Comparison of ENCODE assay signal across 12 cellular contexts in the genomic region with DNA sequence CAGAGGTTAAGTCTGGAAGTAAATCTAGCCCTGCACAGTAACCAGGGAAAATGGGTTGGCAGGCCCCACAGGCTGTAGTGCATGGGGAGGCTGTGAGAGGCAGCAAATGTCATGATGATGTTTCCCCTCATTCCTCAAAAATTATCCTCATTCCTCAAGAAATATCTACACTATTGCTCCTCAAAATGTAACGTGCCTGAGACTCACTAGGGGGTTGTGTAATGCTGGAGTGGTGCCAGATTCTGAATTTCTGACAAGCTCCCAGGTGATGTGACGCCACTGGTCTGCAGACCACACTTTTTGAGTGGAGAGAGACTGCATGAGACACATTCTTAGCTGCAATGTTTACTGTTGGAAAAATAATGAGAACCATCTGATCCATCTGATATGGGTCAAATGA. TPM values are rescaled to one million over a fixed set of nuclear protein-coding genes. Genes with fewer than 3 reads are reported as not detected.
A peak's percentile ranks its signal among the peaks of the same experiment; 100 is the strongest.
DNase-seq lines count a peak whose midpoint lies in the region; ATAC-seq, FAIRE-seq and TF ChIP-seq lines count a peak whose summit lies in the region.
"Had no signal": no experiment of that assay in that cellular context is flagged by ENCODE, and none has a peak within 500 bp of the region (broad histone marks: within the 10 kb centered on the region; RNA-seq: fewer than 3 reads in every experiment).

No MANE protein-coding gene starts in this region.

- no peaks in the 10 kb centered on the region for H3K9me1 ChIP-seq in K562 (ENCODE audit: control insufficient read depth, insufficient read depth, low read length)

- no peaks in the 10 kb centered on the region for H4K20me1 ChIP-seq in K562 (replicated peaks; ENCODE audit: control insufficient read depth, insufficient read depth, low read length)

- peaks cover 5 to 22% of the 10 kb centered on the region in 2 experiments for H3K4me1 ChIP-seq in K562 (replicated peaks in 1 of 2; ENCODE audit: control insufficient read depth in 2 of 2, insufficient read depth in 2 of 2, low read length in 2 of 2)

- no peak for TF ChIP-seq EP300 in K562 (IDR thresholded peaks at IDR 0.05; ENCODE audit: low read length)

- H3K27me3 Mint-ChIP-seq in naive thymus-derived CD8-positive, alpha-beta T cell: peaks cover 11 to 43% (median 41%) of the 10 kb centered on the region in 5 donors
- H3K27me3 Mint-ChIP-seq in activated CD8-positive, alpha-beta memory T cell treated with anti-CD3 and anti-CD28 coated beads, Interleukin-2, amount 10 ng/mL, durations not matched to agents 7 days and 5 days: peaks cover 63% of the 10 kb centered on the region

- H3K4me3 ChIP-seq in K562: no peak overlapping the region

- no TSS peak for BruUV-seq in K562 (replicated peaks; lab: Mats Ljungman, UMichigan)

- TF ChIP-seq POLR2A in K562 (conservative IDR thresholded peaks at IDR 0.05): no peak

- no peaks in the 10 kb centered on the region for H3K79me2 ChIP-seq in K562 (ENCODE audit: control insufficient read depth, insufficient read depth, low read length)

- H3K27ac Mint-ChIP-seq in naive thymus-derived CD8-positive, alpha-beta T cell: peak overlapping the region in 1 of 10 donors; percentile 10
- no peak overlapping the region for H3K27ac Mint-ChIP-seq in activated CD8-positive, alpha-beta memory T cell treated with anti-CD3 and anti-CD28 coated beads, Interleukin-2, amount 10 ng/mL, durations not matched to agents 7 days and 5 days

- H3K36me3 ChIP-seq in K562 (ENCODE audit: control insufficient read depth, insufficient read depth, low read length): no peaks in the 10 kb centered on the region

- peak overlapping the region; percentile 75; the same call in 1 of the 2 replicates for H3K27ac ChIP-seq in C4-2B
- H3K27ac ChIP-seq in K562 (ENCODE audit: extremely low read depth, low read depth, low read length): no peak overlapping the region

- no peak for TF ChIP-seq RAD21 in K562 (CRISPR knock-in tag; conservative IDR thresholded peaks at IDR 0.05 in 1 of 2, IDR thresholded peaks at IDR 0.05 in 1 of 2)

- H3K4me1 Mint-ChIP-seq in naive thymus-derived CD8-positive, alpha-beta T cell: peaks cover 6 to 17% (median 12%) of the 10 kb centered on the region in 4 donors
- peaks cover 13% of the 10 kb centered on the region for H3K4me1 Mint-ChIP-seq in activated CD8-positive, alpha-beta memory T cell treated with anti-CD3 and anti-CD28 coated beads, Interleukin-2, amount 10 ng/mL, durations not matched to agents 7 days and 5 days

- peaks cover 5% of the 10 kb centered on the region for H3K9me3 ChIP-seq in K562 (replicated peaks; ENCODE audit: control insufficient read depth, insufficient read depth, low read depth, low read length)

- H3K9me3 Mint-ChIP-seq in naive thymus-derived CD8-positive, alpha-beta T cell: no peaks in the 10 kb centered on the region
- no peaks in the 10 kb centered on the region for H3K9me3 Mint-ChIP-seq in activated CD8-positive, alpha-beta memory T cell treated with anti-CD3 and anti-CD28 coated beads, Interleukin-2, amount 10 ng/mL, durations not matched to agents 7 days and 5 days (ENCODE audit: low read depth)

- peak; percentile 67 for DNase-seq in GM04504 (ENCODE audit: low read depth)
- peak in 1 of 4 experiments; percentile 13 for DNase-seq in K562 (ENCODE audit: extremely low read depth in 1 of 4, low spot score in 3 of 4)
- no peak for DNase-seq in naive thymus-derived CD8-positive, alpha-beta T cell
- no peak for DNase-seq in activated CD8-positive, alpha-beta memory T cell treated with anti-CD3 and anti-CD28 coated beads, Interleukin-2, amount 10 ng/mL, durations not matched to agents 7 days and 5 days
- no peak for DNase-seq in activated effector memory CD4-positive, alpha-beta T cell treated with Interleukin-2 at 50 U/mL for 16 hours
- no peak for DNase-seq in inferior parietal cortex (ENCODE audit: extremely low spot score)
- no peak for DNase-seq in COLO829 (ENCODE audit: low spot score)
- DNase-seq: effector CD8-positive, alpha-beta T cell; KG1 had no signal

- H3K4me3 Mint-ChIP-seq in naive thymus-derived CD8-positive, alpha-beta T cell: peak overlapping the region in 9 of 10 donors; percentile 43 to 88 (median 83)
- H3K4me3 Mint-ChIP-seq in activated CD8-positive, alpha-beta memory T cell treated with anti-CD3 and anti-CD28 coated beads, Interleukin-2, amount 10 ng/mL, durations not matched to agents 7 days and 5 days: no peak overlapping the region

- H3K4me2 ChIP-seq in K562 (ENCODE audit: insufficient read depth, low read length): no peak overlapping the region

- TF ChIP-seq CTCF in C4-2B (conservative IDR thresholded peaks at IDR 0.05) (no peak), K562 (IDR thresholded peaks at IDR 0.05 in 2 of 3, conservative IDR thresholded peaks at IDR 0.05 in 1 of 3; ENCODE audit: insufficient read depth in 2 of 3, low read depth in 1 of 3, low read length in 3 of 3) (no peak)

- H3K9ac ChIP-seq in K562 (ENCODE audit: insufficient read depth in 1 of 2, low read depth in 2 of 2, low read length in 2 of 2): no peak overlapping the region

- WGBS in K562 (ENCODE audit: insufficient coverage, low coverage, missing lambda C conversion rate): 13% methylated on average over 2 of the region's 2 CpGs

- H2AFZ ChIP-seq in K562 (ENCODE audit: low read depth, low read length): no peak overlapping the region

- POLR2A ChIA-PET in K562 (lab: Yijun Ruan, JAX): interaction anchor here (0.7 to 1.0 kb wide), 3 partner anchors 17 to 141 kb away, joined by 3 to 4 read pairs (median 3); no protein-coding TSS in a partner anchor
- POLR2A ChIA-PET in naive thymus-derived CD8-positive, alpha-beta T cell (lab: Charles Lee): interaction anchor here (0.6 kb wide), 1 partner anchor 423 kb away, joined by 6 read pairs; no protein-coding TSS in a partner anchor

- CTCF ChIA-PET in K562 (lab: Yijun Ruan, JAX; ENCODE audit: low intra/inter-chr PET ratio): no interaction called here
- CTCF ChIA-PET in activated CD8-positive, alpha-beta memory T cell treated with anti-CD3 and anti-CD28 coated beads, Interleukin-2, amount 10 ng/mL, durations not matched to agents 7 days and 5 days (lab: Charles Lee): interaction anchor here (1.6 kb wide), 1 partner anchor 12 kb away, joined by 7 read pairs; no protein-coding TSS in a partner anchor

- H3K27me3 ChIP-seq in K562 (ENCODE audit: control insufficient read depth in 2 of 2, insufficient read depth in 2 of 2, low read length in 2 of 2): peaks cover 0 to 10% of the 10 kb centered on the region in 2 experiments; a peak in 1 of 5 replicates

- ATAC-seq in K562: no peak
- ATAC-seq in naive thymus-derived CD8-positive, alpha-beta T cell: no peak
- ATAC-seq in activated CD8-positive, alpha-beta memory T cell treated with anti-CD3 and anti-CD28 coated beads, Interleukin-2, amount 10 ng/mL, durations not matched to agents 7 days and 5 days: no peak

- in situ Hi-C loops in K562 (cut with MboI): no loop called here

- peaks cover 0 to 4% (median 0%) of the 10 kb centered on the region in 3 donors for H3K36me3 Mint-ChIP-seq in naive thymus-derived CD8-positive, alpha-beta T cell
- H3K36me3 Mint-ChIP-seq in activated CD8-positive, alpha-beta memory T cell treated with anti-CD3 and anti-CD28 coated beads, Interleukin-2, amount 10 ng/mL, durations not matched to agents 7 days and 5 days: no peaks in the 10 kb centered on the region

- no peak for FAIRE-seq in K562 (lab: Jason Lieb, UNC)

- intact Hi-C loops in K562 (cut with micrococcal nuclease): no loop called here

RNA-seq across cellular contexts. Expression of a gene that starts 1.2 kb away (rescaled TPM):
- total RNA-seq in K562 (2011; cell fraction: chromatin; rRNA removed; ENCODE audit: low replicate concordance): 39.6 and 62.5 TPM in 2 replicates
- total RNA-seq in K562 (2011; cell fraction: nucleolus; rRNA removed): 26.3 and 31.2 TPM in 2 replicates
- total RNA-seq in K562 (2011; cell fraction: nucleoplasm; rRNA removed): 35.3 and 39.0 TPM in 2 replicates
- 6.0 and 10.4 TPM in 2 replicates for total RNA-seq in K562 (2014; rRNA removed)
- 3.1 TPM in 2 replicates for total RNA-seq in K562 (2014; rRNA removed; fragmentation: Illumina TruSeq; extraction: Trizol)
- 2.2 and 2.9 TPM in 2 replicates for total RNA-seq in K562 (2015; rRNA removed; fragmentation: Illumina TruSeq; extraction: Trizol)
- 5.1 and 5.9 TPM in 2 replicates for total RNA-seq in K562 (2021)
- polyA plus RNA-seq in K562 (2011; rRNA removed): 5.3 and 6.2 TPM in 2 replicates
- polyA plus RNA-seq in K562 (2011; cell fraction: cytosol; rRNA removed): 4.4 and 7.6 TPM in 2 replicates
- polyA plus RNA-seq in K562 (2011; cell fraction: nucleus; rRNA removed): 21.3 and 32.5 TPM in 2 replicates
- 2.0 and 2.7 TPM in 2 replicates for polyA plus RNA-seq in K562 (2012)
- 4.1 and 4.5 TPM in 2 replicates for polyA plus RNA-seq in K562 (2014; fragmentation: Illumina TruSeq; extraction: Trizol)
- polyA plus RNA-seq in K562 (2014; fragmentation: Nextera tagmentation; extraction: Ambion mirVana): 1 to 10 TPM in 1 of 2 experiments, under 1 TPM in 1; 0.41 to 1.1 TPM
- polyA plus RNA-seq in K562 (2014; rRNA removed): 5.3 and 5.4 TPM in 2 replicates
- polyA minus RNA-seq in K562 (2011; rRNA and poly(A)+ RNA removed): 3.9 and 7.3 TPM in 2 replicates
- polyA minus RNA-seq in K562 (2011; cell fraction: cytosol; rRNA and poly(A)+ RNA removed): 3.1 and 5.0 TPM in 2 replicates
- 8.9 and 9.3 TPM in 2 replicates for polyA minus RNA-seq in K562 (2011; cell fraction: nucleus; rRNA and poly(A)+ RNA removed)
- total RNA-seq in naive thymus-derived CD8-positive, alpha-beta T cell: under 1 TPM in 1 of 2 experiments, not detected in 1; 0.16 TPM
- not detected for polyA plus RNA-seq in naive thymus-derived CD8-positive, alpha-beta T cell
- not detected for total RNA-seq in activated CD8-positive, alpha-beta memory T cell treated with anti-CD3 and anti-CD28 coated beads, Interleukin-2, amount 10 ng/mL, durations not matched to agents 7 days and 5 days

RNA-seq across cellular contexts. Expression of a gene that starts 12.9 kb away (rescaled TPM):
- total RNA-seq in K562 (2011; cell fraction: chromatin; rRNA removed; ENCODE audit: low replicate concordance): not detected in 2 replicates
- total RNA-seq in K562 (2011; cell fraction: nucleolus; rRNA removed): not detected in 2 replicates
- total RNA-seq in K562 (2011; cell fraction: nucleoplasm; rRNA removed): not detected in 2 replicates
- total RNA-seq in K562 (2014; rRNA removed) (not detected in 2 replicates), K562 (2014; rRNA removed; fragmentation: Illumina TruSeq; extraction: Trizol) (not detected in 2 replicates), K562 (2015; rRNA removed; fragmentation: Illumina TruSeq; extraction: Trizol) (not detected in 2 replicates), K562 (2021) (not detected in 2 replicates)
- polyA plus RNA-seq in K562 (2011; rRNA removed) (not detected in 2 replicates), K562 (2014; fragmentation: Illumina TruSeq; extraction: Trizol) (not detected in 2 replicates), K562 (2014; fragmentation: Nextera tagmentation; extraction: Ambion mirVana) (not detected), K562 (2014; rRNA removed) (not detected in 2 replicates)
- polyA plus RNA-seq in K562 (2011; cell fraction: cytosol; rRNA removed): not detected in 2 replicates
- not detected in 2 replicates for polyA plus RNA-seq in K562 (2011; cell fraction: nucleus; rRNA removed)
- not detected in 2 replicates for polyA plus RNA-seq in K562 (2012)
- polyA minus RNA-seq in K562 (2011; rRNA and poly(A)+ RNA removed): not detected in 2 replicates
- not detected in 2 replicates for polyA minus RNA-seq in K562 (2011; cell fraction: cytosol; rRNA and poly(A)+ RNA removed)
- not detected in 2 replicates for polyA minus RNA-seq in K562 (2011; cell fraction: nucleus; rRNA and poly(A)+ RNA removed)
- not detected for total RNA-seq in naive thymus-derived CD8-positive, alpha-beta T cell
- not detected for polyA plus RNA-seq in naive thymus-derived CD8-positive, alpha-beta T cell
- not detected for total RNA-seq in activated CD8-positive, alpha-beta memory T cell treated with anti-CD3 and anti-CD28 coated beads, Interleukin-2, amount 10 ng/mL, durations not matched to agents 7 days and 5 days
- total RNA-seq: kidney epithelial cell, pulmonary artery endothelial cell had no signal

RNA-seq across cellular contexts. Expression of a gene that starts 53.9 kb away (rescaled TPM):
- 0.07 TPM in 1 of 2 replicates, not detected in the other for total RNA-seq in K562 (2011; cell fraction: chromatin; rRNA removed; ENCODE audit: low replicate concordance)
- not detected in 2 replicates for total RNA-seq in K562 (2011; cell fraction: nucleolus; rRNA removed)
- total RNA-seq in K562 (2011; cell fraction: nucleoplasm; rRNA removed): not detected in 2 replicates
- total RNA-seq in K562 (2014; rRNA removed) (not detected in 2 replicates), K562 (2014; rRNA removed; fragmentation: Illumina TruSeq; extraction: Trizol) (not detected in 2 replicates), K562 (2015; rRNA removed; fragmentation: Illumina TruSeq; extraction: Trizol) (not detected in 2 replicates), K562 (2021) (not detected in 2 replicates)
- polyA plus RNA-seq in K562 (2011; rRNA removed) (not detected in 2 replicates), K562 (2014; fragmentation: Illumina TruSeq; extraction: Trizol) (not detected in 2 replicates), K562 (2014; fragmentation: Nextera tagmentation; extraction: Ambion mirVana) (not detected), K562 (2014; rRNA removed) (not detected in 2 replicates)
- polyA plus RNA-seq in K562 (2011; cell fraction: cytosol; rRNA removed): not detected in 2 replicates
- not detected in 2 replicates for polyA plus RNA-seq in K562 (2011; cell fraction: nucleus; rRNA removed)
- polyA plus RNA-seq in K562 (2012): 0.01 TPM in 1 of 2 replicates, not detected in the other
- polyA minus RNA-seq in K562 (2011; rRNA and poly(A)+ RNA removed): 0.04 TPM in 1 of 2 replicates, not detected in the other
- polyA minus RNA-seq in K562 (2011; cell fraction: cytosol; rRNA and poly(A)+ RNA removed): not detected in 2 replicates
- polyA minus RNA-seq in K562 (2011; cell fraction: nucleus; rRNA and poly(A)+ RNA removed): not detected in 2 replicates
- not detected for total RNA-seq in naive thymus-derived CD8-positive, alpha-beta T cell
- not detected for polyA plus RNA-seq in naive thymus-derived CD8-positive, alpha-beta T cell
- total RNA-seq in activated CD8-positive, alpha-beta memory T cell treated with anti-CD3 and anti-CD28 coated beads, Interleukin-2, amount 10 ng/mL, durations not matched to agents 7 days and 5 days: not detected
- total RNA-seq: kidney epithelial cell had no signal

RNA-seq across cellular contexts. Expression of a gene that starts 55.3 kb away (rescaled TPM):
- total RNA-seq in K562 (2011; cell fraction: chromatin; rRNA removed; ENCODE audit: low replicate concordance): 10.7 and 20.7 TPM in 2 replicates
- total RNA-seq in K562 (2011; cell fraction: nucleolus; rRNA removed): 17.7 and 19.6 TPM in 2 replicates
- total RNA-seq in K562 (2011; cell fraction: nucleoplasm; rRNA removed): 17.4 and 24.8 TPM in 2 replicates
- total RNA-seq in K562 (2014; rRNA removed) (9.4 and 13.2 TPM in 2 replicates), K562 (2014; rRNA removed; fragmentation: Illumina TruSeq; extraction: Trizol) (11.9 and 12.3 TPM in 2 replicates), K562 (2015; rRNA removed; fragmentation: Illumina TruSeq; extraction: Trizol) (13.3 and 15.4 TPM in 2 replicates), K562 (2021) (14.4 and 15.5 TPM in 2 replicates)
- polyA plus RNA-seq in K562 (2011; rRNA removed) (19.8 and 20.2 TPM in 2 replicates), K562 (2014; fragmentation: Illumina TruSeq; extraction: Trizol) (13.2 and 13.6 TPM in 2 replicates), K562 (2014; fragmentation: Nextera tagmentation; extraction: Ambion mirVana) (1 to 10 TPM; 4.1 to 5.0 TPM), K562 (2014; rRNA removed) (11.9 and 13.1 TPM in 2 replicates)
- 20.3 and 21.1 TPM in 2 replicates for polyA plus RNA-seq in K562 (2011; cell fraction: cytosol; rRNA removed)
- polyA plus RNA-seq in K562 (2011; cell fraction: nucleus; rRNA removed): 22.7 and 23.3 TPM in 2 replicates
- polyA plus RNA-seq in K562 (2012): 11.5 and 16.7 TPM in 2 replicates
- polyA minus RNA-seq in K562 (2011; rRNA and poly(A)+ RNA removed): 14.9 and 15.9 TPM in 2 replicates
- polyA minus RNA-seq in K562 (2011; cell fraction: cytosol; rRNA and poly(A)+ RNA removed): 16.9 and 17.3 TPM in 2 replicates
- 11.0 and 13.8 TPM in 2 replicates for polyA minus RNA-seq in K562 (2011; cell fraction: nucleus; rRNA and poly(A)+ RNA removed)
- total RNA-seq in naive thymus-derived CD8-positive, alpha-beta T cell: 10 to 100 TPM; 11.6 to 13.0 TPM
- 1 to 10 TPM; 5.9 to 7.5 (median 6.4) TPM for polyA plus RNA-seq in naive thymus-derived CD8-positive, alpha-beta T cell
- 1 to 10 TPM; 5.6 to 6.0 TPM for total RNA-seq in activated CD8-positive, alpha-beta memory T cell treated with anti-CD3 and anti-CD28 coated beads, Interleukin-2, amount 10 ng/mL, durations not matched to agents 7 days and 5 days
